1 cellular context compared by ENCODE assay signal in genomic region chr1:151975311-151976014, GRCh38.
TF ChIP-seq lines count a peak whose summit lies in the region.

No MANE protein-coding gene starts in this region.

TF ChIP-seq in HepG2, 621 proteins besides CTCF, POLR2A, EP300 and RAD21 (continued from another document):
- TF ChIP-seq PAXIP1 (CRISPR knock-in tag; conservative IDR thresholded peaks at IDR 0.05) (peak; percentile 85), ASH2L (IDR thresholded peaks at IDR 0.05; ENCODE audit: insufficient read length, low read depth, low read length) (peak; percentile 61), GZF1 (CRISPR knock-in tag; IDR thresholded peaks at IDR 0.05) (peak; percentile 96; the same call in 1 of the 2 replicates), CREB1 (IDR thresholded peaks at IDR 0.05) (no peak), CREB1 (CRISPR knock-in tag; IDR thresholded peaks at IDR 0.05) (no peak; the same call in 1 of the 2 replicates), NR2F6 (IDR thresholded peaks at IDR 0.05) (0 out of 2 replicates have a peak, but pooled peaks have one; percentile 15), NR2F6 (CRISPR knock-in tag; IDR thresholded peaks at IDR 0.05) (peak; percentile 7; the same call in 1 of the 2 replicates), HNF4G (IDR thresholded peaks at IDR 0.05; ENCODE audit: borderline replicate concordance, low read depth, low read length) (peak; percentile 52; the same call in 1 of the 2 replicates), HNF4G (CRISPR knock-in tag; IDR thresholded peaks at IDR 0.05; ENCODE audit: borderline replicate concordance, low read depth) (no peak), SKI (IDR thresholded peaks at IDR 0.05; ENCODE audit: partially characterized antibody) (no peak)
TF ChIP-seq in HepG2: peak in this region for 27.
